33 cellular contexts compared by ENCODE assay signal in genomic region chr12:97609957-97610356, GRCh38.
"Had no signal": no experiment of that assay in that cellular context is flagged by ENCODE, and none has a peak within 500 bp of the region (broad histone marks: within the 10 kb centered on the region; RNA-seq: fewer than 3 reads in every experiment).

No MANE protein-coding gene starts in this region.

- ATAC-seq: activated CD4-positive, CD25-positive, alpha-beta regulatory T cell treated with anti-CD3 and anti-CD28 coated beads, Interleukin-2, amount 50 U/mL, for 24 hours; effector memory CD8-positive, alpha-beta T cell; gastroesophageal sphincter; left lung; lower lobe of right lung; mucosa of descending colon; natural killer cell treated with Interleukin-12 subunit alpha and Interleukin-12 subunit beta and Interleukin-15 and Interleukin-18, amount 100 ng/mL, for 72 hours; psoas muscle; upper lobe of right lung had no signal

- H3K9me3 Mint-ChIP-seq: activated CD4-positive, alpha-beta memory T cell treated with anti-CD3 and anti-CD28 coated beads for 36 hours; activated T-helper 1 cell treated with anti-CD3 and anti-CD28 coated beads, Interleukin-12 subunit alpha, Interleukin-12 subunit beta, Interleukin-2, Interleukin-4 antibody, amounts not matched to agents 30 ng/mL and 10 ng/mL and 1 ng/mL, durations not matched to agents 14 hours and 24 hours and 36 hours had no signal

- H3K4me1 Mint-ChIP-seq: activated naive CD4-positive, alpha-beta T cell treated with anti-CD3 and anti-CD28 coated beads, Interleukin-2, amount 10 ng/mL, durations not matched to agents 7 days and 5 days; activated naive CD8-positive, alpha-beta T cell treated with anti-CD3 and anti-CD28 coated beads, Interleukin-2, amount 10 ng/mL, durations not matched to agents 7 days and 5 days had no signal

- H3K36me3 ChIP-seq: gastroesophageal sphincter, left lung, lower lobe of right lung, ovary, right atrium auricular region, suprapubic skin, tibial artery, upper lobe of right lung had no signal

- H3K36me3 Mint-ChIP-seq: activated CD4-positive, alpha-beta memory T cell treated with anti-CD3 and anti-CD28 coated beads for 36 hours; activated naive CD4-positive, alpha-beta T cell treated with anti-CD3 and anti-CD28 coated beads, Interleukin-2, amount 10 ng/mL, durations not matched to agents 7 days and 5 days; activated naive CD8-positive, alpha-beta T cell treated with anti-CD3 and anti-CD28 coated beads, Interleukin-2, amount 10 ng/mL, durations not matched to agents 7 days and 5 days had no signal

- H3K4me3 Mint-ChIP-seq: activated CD4-positive, alpha-beta memory T cell treated with anti-CD3 and anti-CD28 coated beads for 36 hours; activated naive CD4-positive, alpha-beta T cell treated with anti-CD3 and anti-CD28 coated beads, Interleukin-2, amount 10 ng/mL, durations not matched to agents 7 days and 5 days; activated naive CD8-positive, alpha-beta T cell treated with anti-CD3 and anti-CD28 coated beads, Interleukin-2, amount 10 ng/mL, durations not matched to agents 7 days and 5 days; activated T-helper 1 cell treated with anti-CD3 and anti-CD28 coated beads, Interleukin-12 subunit alpha, Interleukin-12 subunit beta, Interleukin-2, Interleukin-4 antibody, amounts not matched to agents 30 ng/mL and 10 ng/mL and 1 ng/mL, durations not matched to agents 14 hours and 24 hours and 36 hours; effector memory CD8-positive, alpha-beta T cell; natural killer cell treated with Interleukin-12 subunit alpha and Interleukin-12 subunit beta and Interleukin-15 and Interleukin-18, amount 100 ng/mL, for 72 hours; T-helper 1 cell treated with Interleukin-12 subunit alpha and Interleukin-12 subunit beta and Interleukin-4 antibody, amounts not matched to agents 30 μg/mL and 1 μg/mL, for 36 hours had no signal

- H2AFZ ChIP-seq: hepatocyte had no signal

- H3K27me3 ChIP-seq: gastroesophageal sphincter, hepatocyte, left lung, ovary, right atrium auricular region, suprapubic skin, tibial artery, upper lobe of right lung had no signal

- H3K27ac ChIP-seq: gastroesophageal sphincter, hepatocyte, left lung, lower lobe of right lung, ovary, psoas muscle, right atrium auricular region, suprapubic skin, tibial artery, upper lobe of right lung, VCaP had no signal

- H3K79me2 ChIP-seq: hepatocyte had no signal

- DNase-seq: activated CD4-positive, alpha-beta memory T cell treated with anti-CD3 and anti-CD28 coated beads for 36 hours; activated CD4-positive, alpha-beta T cell treated with anti-CD3 and anti-CD28 coated beads for 48 hours; activated CD8-positive, alpha-beta memory T cell treated with anti-CD3 and anti-CD28 coated beads, Interleukin-2, amount 50 U/mL, for 4 hours; activated effector memory CD4-positive, alpha-beta T cell treated with anti-CD3 and anti-CD28 coated beads, Interleukin-2, amount 50 U/mL, for 16 hours; activated naive CD4-positive, alpha-beta T cell treated with anti-CD3 and anti-CD28 coated beads, Interleukin-2, amount 10 ng/mL, durations not matched to agents 7 days and 5 days; activated naive CD8-positive, alpha-beta T cell treated with anti-CD3 and anti-CD28 coated beads, Interleukin-2, amount 10 ng/mL, durations not matched to agents 7 days and 5 days; activated T-cell treated with anti-CD3 and anti-CD28 coated beads, Interleukin-2, amount 50 U/mL, for 1 hour; caudate nucleus; cortex of kidney; effector memory CD8-positive, alpha-beta T cell; kidney glomerular epithelial cell; left lung; lower lobe of right lung; mucosa of descending colon; ovary; psoas muscle; stimulated activated CD4-positive, alpha-beta T cell treated with anti-CD3 and anti-CD28 coated beads, Interleukin-15, amount 100 ng/mL, for 24 hours; stimulated activated CD4-positive, alpha-beta T cell treated with anti-CD3 and anti-CD28 coated beads, Interleukin-2, amount 100 ng/mL, for 24 hours; stimulated activated naive CD4-positive, alpha-beta T cell; T-helper 9 cell; tibial artery; upper lobe of right lung had no signal

- H3K9me3 ChIP-seq: gastroesophageal sphincter, lower lobe of right lung, ovary, psoas muscle, right atrium auricular region, suprapubic skin, tibial artery, upper lobe of right lung had no signal

- H3K4me2 ChIP-seq: hepatocyte had no signal

- H3K4me3 ChIP-seq: gastroesophageal sphincter, hepatocyte, left lung, lower lobe of right lung, mucosa of descending colon, ovary, psoas muscle, right atrium auricular region, suprapubic skin, tibial artery, upper lobe of right lung had no signal

- H3K27ac Mint-ChIP-seq: activated CD4-positive, alpha-beta memory T cell treated with anti-CD3 and anti-CD28 coated beads for 36 hours; activated naive CD4-positive, alpha-beta T cell treated with anti-CD3 and anti-CD28 coated beads, Interleukin-2, amount 10 ng/mL, durations not matched to agents 7 days and 5 days; activated naive CD8-positive, alpha-beta T cell treated with anti-CD3 and anti-CD28 coated beads, Interleukin-2, amount 10 ng/mL, durations not matched to agents 7 days and 5 days; activated T-helper 1 cell treated with anti-CD3 and anti-CD28 coated beads, Interleukin-12 subunit alpha, Interleukin-12 subunit beta, Interleukin-2, Interleukin-4 antibody, amounts not matched to agents 30 ng/mL and 10 ng/mL and 1 ng/mL, durations not matched to agents 14 hours and 24 hours and 36 hours; effector memory CD8-positive, alpha-beta T cell; natural killer cell treated with Interleukin-12 subunit alpha and Interleukin-12 subunit beta and Interleukin-15 and Interleukin-18, amount 100 ng/mL, for 72 hours; T-helper 1 cell treated with Interleukin-12 subunit alpha and Interleukin-12 subunit beta and Interleukin-4 antibody, amounts not matched to agents 30 μg/mL and 1 μg/mL, for 36 hours had no signal

- H3K27me3 Mint-ChIP-seq: activated CD4-positive, alpha-beta memory T cell treated with anti-CD3 and anti-CD28 coated beads for 36 hours; activated naive CD4-positive, alpha-beta T cell treated with anti-CD3 and anti-CD28 coated beads, Interleukin-2, amount 10 ng/mL, durations not matched to agents 7 days and 5 days; activated naive CD8-positive, alpha-beta T cell treated with anti-CD3 and anti-CD28 coated beads, Interleukin-2, amount 10 ng/mL, durations not matched to agents 7 days and 5 days; effector memory CD8-positive, alpha-beta T cell; natural killer cell treated with Interleukin-12 subunit alpha and Interleukin-12 subunit beta and Interleukin-15 and Interleukin-18, amount 100 ng/mL, for 72 hours had no signal

- FAIRE-seq: endothelial cell of umbilical vein, TTC549 had no signal

- H3K4me1 ChIP-seq: left lung, lower lobe of right lung, psoas muscle, right atrium auricular region, suprapubic skin, tibial artery, upper lobe of right lung had no signal
